ENCODE assay signal across 8 cellular contexts in genomic region chr9:34654317-34655083, GRCh38. TPM values are rescaled to one million over a fixed set of nuclear protein-coding genes. Genes with fewer than 3 reads are reported as not detected.
A peak's percentile ranks its signal among the peaks of the same experiment; 100 is the strongest.
DNase-seq lines count a peak whose midpoint lies in the region; ATAC-seq, FAIRE-seq and TF ChIP-seq lines count a peak whose summit lies in the region.
"Had no signal": no experiment of that assay in that cellular context is flagged by ENCODE, and none has a peak within 500 bp of the region (broad histone marks: within the 10 kb centered on the region; RNA-seq: fewer than 3 reads in every experiment).

No MANE protein-coding gene starts in this region.

- peak; percentile 41 for DNase-seq in EL
- DNase-seq in central memory CD8-positive, alpha-beta T cell (ENCODE audit: low spot score in 2 of 2): no peak
- DNase-seq in neural crest cell (ENCODE audit: low read depth, low spot score): no peak
- DNase-seq in NCI-H345 (lab: John Stamatoyannopoulos, UW): no peak
- DNase-seq in activated T-cell treated with anti-CD3 and anti-CD28 coated beads for 4 hours: no peak
- DNase-seq in small intestine: no peak
- DNase-seq: GDM1 had no signal

- H3K27me3 Mint-ChIP-seq in central memory CD8-positive, alpha-beta T cell: no peaks in the 10 kb centered on the region
- H3K27me3 Mint-ChIP-seq in neural crest cell (ENCODE audit: low read depth): no peaks in the 10 kb centered on the region

- H3K4me3 Mint-ChIP-seq in central memory CD8-positive, alpha-beta T cell: no peak overlapping the region
- peak overlapping the region; percentile 23 for H3K4me3 Mint-ChIP-seq in neural crest cell

- H3K4me1 Mint-ChIP-seq in central memory CD8-positive, alpha-beta T cell: peaks cover 18% of the 10 kb centered on the region
- H3K4me1 Mint-ChIP-seq in neural crest cell: peaks cover 37% of the 10 kb centered on the region

- H3K4me1 ChIP-seq in small intestine (ENCODE audit: control insufficient read depth in 2 of 2, insufficient read depth in 1 of 2, low read depth in 1 of 2, low read length in 1 of 2): peaks cover 0 to 5% of the 10 kb centered on the region in 2 donors

- no peak overlapping the region for H3K4me3 ChIP-seq in small intestine (ENCODE audit: low read depth in 1 of 2, low read length in 2 of 2)

- no peaks in the 10 kb centered on the region for H3K27me3 ChIP-seq in small intestine (ENCODE audit: control insufficient read depth in 2 of 2, insufficient read depth in 2 of 2, low read length in 2 of 2)

- H3K9me3 Mint-ChIP-seq in central memory CD8-positive, alpha-beta T cell: no peaks in the 10 kb centered on the region
- no peaks in the 10 kb centered on the region for H3K9me3 Mint-ChIP-seq in neural crest cell

- ATAC-seq in central memory CD8-positive, alpha-beta T cell (replicated peaks; ENCODE audit: extremely low read depth, poor library complexity, severe bottlenecking): no peak

- peaks cover 11% of the 10 kb centered on the region for H3K36me3 Mint-ChIP-seq in central memory CD8-positive, alpha-beta T cell (ENCODE audit: insufficient read depth)
- H3K36me3 Mint-ChIP-seq in neural crest cell (ENCODE audit: low read depth): no peaks in the 10 kb centered on the region

- TF ChIP-seq CTCF in neural crest cell (conservative IDR thresholded peaks at IDR 0.05): no peak

- H3K27ac ChIP-seq in small intestine (ENCODE audit: low read depth in 1 of 2, low read length in 1 of 2): no peak overlapping the region

- 49 to 62% (median 59%) methylated on average over 12 of the region's 12 CpGs for WGBS in small intestine, 3 donors

- no peak for FAIRE-seq in small intestine (lab: Jason Lieb, UNC)

- H3K9me3 ChIP-seq in small intestine (ENCODE audit: control insufficient read depth, low read depth): no peaks in the 10 kb centered on the region

- H3K36me3 ChIP-seq in small intestine (ENCODE audit: control insufficient read depth in 2 of 2, insufficient read depth in 2 of 2, low read length in 2 of 2): peaks cover 0 to 1% of the 10 kb centered on the region in 2 donors

- H3K27ac Mint-ChIP-seq in central memory CD8-positive, alpha-beta T cell (ENCODE audit: low read depth): peak overlapping the region; percentile 9
- H3K27ac Mint-ChIP-seq in neural crest cell (ENCODE audit: unreplicated experiment): no peak overlapping the region

RNA-seq across cellular contexts. Expression of gene IL11RA, which starts 2.5 kb away (rescaled TPM):
- total RNA-seq in neural crest cell: 15.4 and 18.0 TPM in 2 replicates
- polyA plus RNA-seq in small intestine: 10 to 100 TPM; 10.3 to 30.6 (median 20.0) TPM

RNA-seq across cellular contexts. Expression of gene CCL27, which starts 8.0 kb away (rescaled TPM):
- total RNA-seq in neural crest cell: 0.86 TPM in 1 of 2 replicates, not detected in the other
- under 1 TPM in 2 of 3 donors, not detected in 1; 0.09 to 0.89 TPM for polyA plus RNA-seq in small intestine
- total RNA-seq: glomerular endothelial cell had no signal

RNA-seq across cellular contexts. Expression of gene GALT, which starts 8.0 kb away (rescaled TPM):
- total RNA-seq in neural crest cell: 51.8 and 58.0 TPM in 2 replicates
- 100 to 1,000 TPM in 1 of 3 donors, 10 to 100 TPM in 2; 37.4 to 106 (median 61.6) TPM for polyA plus RNA-seq in small intestine

RNA-seq across cellular contexts. Expression of gene SIGMAR1, which starts 16.9 kb away (rescaled TPM):
- 107 and 108 TPM in 2 replicates for total RNA-seq in neural crest cell
- polyA plus RNA-seq in small intestine: 10 to 100 TPM; 41.4 to 88.8 (median 49.7) TPM

RNA-seq across cellular contexts. Expression of gene ARID3C, which starts 25.6 kb away (rescaled TPM):
- 0.68 TPM in 1 of 2 replicates, not detected in the other for total RNA-seq in neural crest cell
- under 1 TPM in 1 of 3 donors, not detected in 2; 0.03 TPM for polyA plus RNA-seq in small intestine
